1 cellular context compared by ENCODE assay signal in the genomic region with DNA sequence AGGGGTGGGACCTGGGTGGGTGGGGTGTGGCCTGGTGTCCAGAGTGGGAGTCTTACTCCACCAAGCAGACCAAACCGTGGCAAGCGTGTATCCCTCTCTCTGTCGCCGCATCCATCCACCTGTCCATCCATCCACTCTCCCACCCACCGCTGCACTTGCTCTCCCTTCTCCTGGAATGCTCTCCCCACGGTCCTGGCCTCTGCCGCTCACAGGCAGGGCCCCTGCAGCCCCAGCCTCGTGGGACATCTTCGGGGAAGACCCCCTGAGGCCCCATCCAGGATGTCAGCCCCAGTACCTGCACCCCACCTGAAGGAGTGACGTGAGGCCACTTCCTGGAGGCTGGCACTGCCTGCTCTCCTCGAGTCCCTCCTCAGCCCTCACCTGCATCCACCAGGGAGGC.
TF ChIP-seq lines count a peak whose summit lies in the region.

No MANE protein-coding gene starts in this region.

TF ChIP-seq in HepG2, 621 proteins besides CTCF, POLR2A, EP300 and RAD21:
- 0 out of 2 replicates have a peak, but pooled peaks have one; percentile 0 for TF ChIP-seq HOXA9 (CRISPR knock-in tag; IDR thresholded peaks at IDR 0.05; ENCODE audit: borderline replicate concordance)
- TF ChIP-seq ZNF7 (CRISPR knock-in tag; IDR thresholded peaks at IDR 0.05) = no peak
- TF ChIP-seq, protein P1, sequence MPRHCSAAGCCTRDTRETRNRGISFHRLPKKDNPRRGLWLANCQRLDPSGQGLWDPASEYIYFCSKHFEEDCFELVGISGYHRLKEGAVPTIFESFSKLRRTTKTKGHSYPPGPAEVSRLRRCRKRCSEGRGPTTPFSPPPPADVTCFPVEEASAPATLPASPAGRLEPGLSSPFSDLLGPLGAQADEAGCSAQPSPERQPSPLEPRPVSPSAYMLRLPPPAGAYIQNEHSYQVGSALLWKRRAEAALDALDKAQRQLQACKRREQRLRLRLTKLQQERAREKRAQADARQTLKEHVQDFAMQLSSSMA (CRISPR knock-in tag; IDR thresholded peaks at IDR 0.05) = 0 out of 2 replicates have a peak, but pooled peaks have one; percentile 50
TF ChIP-seq in HepG2: peak in this region for 2.
